Comparison of ENCODE assay signal across 23 cellular contexts in genomic region chr5:145025775-145026174, GRCh38.
"Had no signal": no experiment of that assay in that cellular context is flagged by ENCODE, and none has a peak within 500 bp of the region (broad histone marks: within the 10 kb centered on the region; RNA-seq: fewer than 3 reads in every experiment).

No MANE protein-coding gene starts in this region.

- H3K4me2 ChIP-seq: PC-9 had no signal

- H3K27me3 ChIP-seq: MG63, Peyer's patch, SJCRH30 had no signal

- H3K4me1 Mint-ChIP-seq: IgD-negative memory B cell had no signal

- H3K9me3 ChIP-seq: MG63, Peyer's patch, SJCRH30 had no signal

- H3K4me3 Mint-ChIP-seq: IgD-negative memory B cell had no signal

- FAIRE-seq: HTR-8/SVneo had no signal

- H3K4me1 ChIP-seq: Peyer's patch, SJCRH30 had no signal

- H2AFZ ChIP-seq: PC-9 had no signal

- H3K9me3 Mint-ChIP-seq: IgD-negative memory B cell had no signal

- DNase-seq: Karpas-422, KG1, MG63, NCI-H1092 treated with DMSO at 0.1 percent for 48 hours, NCI-H1436, NCI-H187, NCI-H2029, NCI-H2081 treated with DMSO at 0.1 percent for 48 hours, NCI-H2171, NCI-H226, NCI-H446, NCI-H510A, NCI-H524 treated with DMSO at 0.1 percent for 48 hours, NCI-H774, PC-9, Peyer's patch, SHP77 treated with DMSO at 0.1 percent for 48 hours, SJCRH30 had no signal

- ATAC-seq: Right ventricle myocardium inferior, SK-N-SH treated with all-trans-retinoic acid at 6 μM for 48 hours had no signal

- H3K27ac ChIP-seq: HL-60, PC-9, Peyer's patch, SJCRH30 had no signal

- H3K36me3 ChIP-seq: MG63, Peyer's patch, SJCRH30 had no signal

- H3K27me3 Mint-ChIP-seq: IgD-negative memory B cell had no signal

- H3K4me3 ChIP-seq: MG63, PC-9, Peyer's patch, SJCRH30 had no signal

- H3K36me3 Mint-ChIP-seq: IgD-negative memory B cell had no signal
